In the genomic region with DNA sequence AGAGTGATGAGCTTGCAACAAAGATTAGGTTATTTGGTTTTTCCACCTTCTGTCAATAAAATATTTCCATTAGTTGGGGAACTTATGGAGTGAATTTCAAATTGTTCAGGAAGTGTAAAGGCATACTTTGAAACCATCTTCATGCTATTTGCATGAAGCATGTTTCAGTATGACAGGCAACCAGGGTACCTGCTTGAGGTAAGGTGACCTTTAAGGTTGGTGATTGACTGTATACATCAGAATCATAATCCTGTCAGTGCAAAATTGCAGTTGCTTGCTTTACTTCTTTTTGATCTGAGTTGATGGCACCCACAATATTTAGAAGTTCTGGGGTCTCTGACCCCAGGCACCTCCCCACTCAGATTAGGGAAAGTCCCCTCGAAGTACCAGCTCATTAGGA, we compare ENCODE assay signal across 22 cellular contexts. TPM values are rescaled to one million over a fixed set of nuclear protein-coding genes. Genes with fewer than 3 reads are reported as not detected.
"Had no signal": no experiment of that assay in that cellular context is flagged by ENCODE, and none has a peak within 500 bp of the region (broad histone marks: within the 10 kb centered on the region; RNA-seq: fewer than 3 reads in every experiment).

No MANE protein-coding gene starts in this region.

- H3K36me3 ChIP-seq: breast epithelium, colonic mucosa, gastrocnemius medialis, uterus had no signal

- H3K79me2 ChIP-seq: parathyroid adenoma had no signal

- H3K9me3 Mint-ChIP-seq: central memory CD8-positive, alpha-beta T cell; effector memory CD8-positive, alpha-beta T cell had no signal

- H2AFZ ChIP-seq: parathyroid adenoma had no signal

- H3K27ac ChIP-seq: breast epithelium, colonic mucosa, dorsolateral prefrontal cortex, gastrocnemius medialis, parathyroid adenoma, testis, uterus had no signal

- H3K4me3 ChIP-seq: breast epithelium, colonic mucosa, dorsolateral prefrontal cortex, gastrocnemius medialis, testis, uterus had no signal

- H3K27me3 ChIP-seq: breast epithelium, colonic mucosa, dorsolateral prefrontal cortex, gastrocnemius medialis, testis, uterus had no signal

- H3K27me3 Mint-ChIP-seq: central memory CD8-positive, alpha-beta T cell; effector memory CD8-positive, alpha-beta T cell had no signal

- ATAC-seq: effector memory CD8-positive, alpha-beta T cell; gastrocnemius medialis; left ventricle myocardium superior; right cardiac atrium had no signal

- H3K4me1 ChIP-seq: breast epithelium, colonic mucosa, gastrocnemius medialis, parathyroid adenoma, testis, uterus had no signal

- H3K27ac Mint-ChIP-seq: activated naive CD4-positive, alpha-beta T cell treated with anti-CD3 and anti-CD28 coated beads, Interleukin-2, amount 50 U/mL, for 24 hours; effector memory CD8-positive, alpha-beta T cell; nephron had no signal

- H3K4me3 Mint-ChIP-seq: activated naive CD4-positive, alpha-beta T cell treated with anti-CD3 and anti-CD28 coated beads, Interleukin-2, amount 50 U/mL, for 24 hours; central memory CD8-positive, alpha-beta T cell; effector memory CD8-positive, alpha-beta T cell; nephron had no signal

- DNase-seq: activated CD4-positive, alpha-beta T cell treated with anti-CD3 and anti-CD28 coated beads for 1 hour; activated gamma-delta T cell; colonic mucosa; dorsolateral prefrontal cortex; effector memory CD8-positive, alpha-beta T cell; gastrocnemius medialis; hypothalamus; left ventricle myocardium superior; midbrain; right cardiac atrium; stimulated activated CD4-positive, alpha-beta T cell treated with anti-CD3 and anti-CD28 coated beads, Interleukin-12 subunit alpha, Interleukin-12 subunit beta, amount 100 ng/mL, for 4 hours; stimulated activated CD4-positive, alpha-beta T cell treated with anti-CD3 and anti-CD28 coated beads, Interleukin-4, amount 100 ng/mL, for 4 hours; T-helper 9 cell; testis; uterus had no signal

- H3K36me3 Mint-ChIP-seq: activated naive CD4-positive, alpha-beta T cell treated with anti-CD3 and anti-CD28 coated beads, Interleukin-2, amount 50 U/mL, for 24 hours had no signal

- H3K9me3 ChIP-seq: colonic mucosa, gastrocnemius medialis, testis, uterus had no signal

- H3K4me1 Mint-ChIP-seq: activated naive CD4-positive, alpha-beta T cell treated with anti-CD3 and anti-CD28 coated beads, Interleukin-2, amount 50 U/mL, for 24 hours; nephron had no signal

RNA-seq across cellular contexts. Expression of a gene that starts 26.0 kb away (rescaled TPM):
- total RNA-seq: left ventricle myocardium superior; right cardiac atrium; skeletal muscle tissue; T-helper 1 cell treated with Interleukin-12 subunit alpha and Interleukin-12 subunit beta and Interleukin-4 antibody, amounts not matched to agents 30 ng/mL and 1 ng/mL, for 36 hours; uterus had no signal
- polyA plus RNA-seq: right cardiac atrium had no signal
